ENCODE assay signal across 1 cellular context in the genomic region with DNA sequence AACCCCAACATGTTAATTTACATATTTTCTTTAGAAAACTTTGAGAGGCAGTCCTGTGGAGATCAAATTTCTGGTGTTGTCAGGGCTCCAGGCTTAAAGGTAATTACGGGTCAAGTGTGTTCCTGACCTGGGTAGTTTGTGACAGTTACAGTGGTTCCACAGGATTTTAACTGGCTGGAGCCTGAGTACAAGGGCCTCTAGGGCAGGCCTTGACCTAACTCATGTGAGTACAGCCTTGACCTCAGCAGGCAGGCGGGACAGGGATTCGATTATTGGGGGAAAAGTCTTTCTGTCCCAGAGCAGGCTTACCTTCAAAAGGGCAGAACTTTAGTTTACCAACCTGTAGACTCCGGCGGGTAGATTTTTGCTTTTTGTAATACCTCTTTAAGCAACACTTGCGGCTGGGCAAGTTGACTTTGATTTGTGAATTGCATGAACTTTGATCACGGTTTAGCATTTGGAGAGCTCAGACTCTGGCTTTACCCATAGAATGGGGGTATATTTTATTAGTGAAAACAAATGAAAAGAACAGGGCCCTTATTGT.
TF ChIP-seq lines count a peak whose summit lies in the region.

No MANE protein-coding gene starts in this region.

TF ChIP-seq in HepG2, 621 proteins besides CTCF, POLR2A, EP300 and RAD21 (continued from another document):
- TF ChIP-seq ZNF503 (CRISPR knock-in tag; IDR thresholded peaks at IDR 0.05): peak; percentile 77; the same call in 1 of the 2 replicates
- TF ChIP-seq, protein P1, sequence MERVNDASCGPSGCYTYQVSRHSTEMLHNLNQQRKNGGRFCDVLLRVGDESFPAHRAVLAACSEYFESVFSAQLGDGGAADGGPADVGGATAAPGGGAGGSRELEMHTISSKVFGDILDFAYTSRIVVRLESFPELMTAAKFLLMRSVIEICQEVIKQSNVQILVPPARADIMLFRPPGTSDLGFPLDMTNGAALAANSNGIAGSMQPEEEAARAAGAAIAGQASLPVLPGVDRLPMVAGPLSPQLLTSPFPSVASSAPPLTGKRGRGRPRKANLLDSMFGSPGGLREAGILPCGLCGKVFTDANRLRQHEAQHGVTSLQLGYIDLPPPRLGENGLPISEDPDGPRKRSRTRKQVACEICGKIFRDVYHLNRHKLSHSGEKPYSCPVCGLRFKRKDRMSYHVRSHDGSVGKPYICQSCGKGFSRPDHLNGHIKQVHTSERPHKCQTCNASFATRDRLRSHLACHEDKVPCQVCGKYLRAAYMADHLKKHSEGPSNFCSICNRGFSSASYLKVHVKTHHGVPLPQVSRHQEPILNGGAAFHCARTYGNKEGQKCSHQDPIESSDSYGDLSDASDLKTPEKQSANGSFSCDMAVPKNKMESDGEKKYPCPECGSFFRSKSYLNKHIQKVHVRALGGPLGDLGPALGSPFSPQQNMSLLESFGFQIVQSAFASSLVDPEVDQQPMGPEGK (CRISPR knock-in tag; IDR thresholded peaks at IDR 0.05): peak; percentile 46; the same call in 1 of the 2 replicates
- no peak for TF ChIP-seq ZNF354B (CRISPR knock-in tag; IDR thresholded peaks at IDR 0.05)
- TF ChIP-seq AKAP8 (CRISPR knock-in tag; IDR thresholded peaks at IDR 0.05): no peak
- peak; percentile 92 for TF ChIP-seq ZSCAN29 (CRISPR knock-in tag; conservative IDR thresholded peaks at IDR 0.05)
- no peak for TF ChIP-seq ARNT (IDR thresholded peaks at IDR 0.05)
- TF ChIP-seq IKZF5 (CRISPR knock-in tag; IDR thresholded peaks at IDR 0.05): peak; percentile 53; the same call in 1 of the 2 replicates
- TF ChIP-seq GFI1 (CRISPR knock-in tag; IDR thresholded peaks at IDR 0.05; ENCODE audit: borderline replicate concordance): peak; percentile 91
- TF ChIP-seq SMAD3 (CRISPR knock-in tag; IDR thresholded peaks at IDR 0.05): 0 out of 2 replicates have a peak, but pooled peaks have one; percentile 32
- peak; percentile 99 for TF ChIP-seq SKI (IDR thresholded peaks at IDR 0.05; ENCODE audit: partially characterized antibody)
- TF ChIP-seq, protein P2, sequence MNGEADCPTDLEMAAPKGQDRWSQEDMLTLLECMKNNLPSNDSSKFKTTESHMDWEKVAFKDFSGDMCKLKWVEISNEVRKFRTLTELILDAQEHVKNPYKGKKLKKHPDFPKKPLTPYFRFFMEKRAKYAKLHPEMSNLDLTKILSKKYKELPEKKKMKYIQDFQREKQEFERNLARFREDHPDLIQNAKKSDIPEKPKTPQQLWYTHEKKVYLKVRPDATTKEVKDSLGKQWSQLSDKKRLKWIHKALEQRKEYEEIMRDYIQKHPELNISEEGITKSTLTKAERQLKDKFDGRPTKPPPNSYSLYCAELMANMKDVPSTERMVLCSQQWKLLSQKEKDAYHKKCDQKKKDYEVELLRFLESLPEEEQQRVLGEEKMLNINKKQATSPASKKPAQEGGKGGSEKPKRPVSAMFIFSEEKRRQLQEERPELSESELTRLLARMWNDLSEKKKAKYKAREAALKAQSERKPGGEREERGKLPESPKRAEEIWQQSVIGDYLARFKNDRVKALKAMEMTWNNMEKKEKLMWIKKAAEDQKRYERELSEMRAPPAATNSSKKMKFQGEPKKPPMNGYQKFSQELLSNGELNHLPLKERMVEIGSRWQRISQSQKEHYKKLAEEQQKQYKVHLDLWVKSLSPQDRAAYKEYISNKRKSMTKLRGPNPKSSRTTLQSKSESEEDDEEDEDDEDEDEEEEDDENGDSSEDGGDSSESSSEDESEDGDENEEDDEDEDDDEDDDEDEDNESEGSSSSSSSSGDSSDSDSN (CRISPR knock-in tag; IDR thresholded peaks at IDR 0.05): peak; percentile 30; the same call in 1 of the 2 replicates
- TF ChIP-seq IRF2 (CRISPR knock-in tag; IDR thresholded peaks at IDR 0.05): peak; percentile 66; the same call in 1 of the 2 replicates
- peak; percentile 99 for TF ChIP-seq RXRB (CRISPR knock-in tag; IDR thresholded peaks at IDR 0.05; ENCODE audit: borderline replicate concordance)
- peak; percentile 46; the same call in 1 of the 2 replicates for TF ChIP-seq ZNF816 (CRISPR knock-in tag; IDR thresholded peaks at IDR 0.05; ENCODE audit: borderline replicate concordance)
- TF ChIP-seq ZFYVE20 (CRISPR knock-in tag; IDR thresholded peaks at IDR 0.05; ENCODE audit: borderline replicate concordance, low read depth): no peak
- TF ChIP-seq IKZF4 (CRISPR knock-in tag; IDR thresholded peaks at IDR 0.05; ENCODE audit: borderline replicate concordance, low read depth, not compliant biosample characterization): no peak
- 0 out of 2 replicates have a peak, but pooled peaks have one; percentile 60 for TF ChIP-seq MEIS1 (CRISPR knock-in tag; IDR thresholded peaks at IDR 0.05; ENCODE audit: borderline replicate concordance)
- peak; percentile 60 for TF ChIP-seq ISL2 (CRISPR knock-in tag; IDR thresholded peaks at IDR 0.05)
- TF ChIP-seq ZMYM2 (CRISPR knock-in tag; IDR thresholded peaks at IDR 0.05): peak; percentile 68; the same call in 1 of the 2 replicates
TF ChIP-seq in HepG2: peak in this region for 143.
